In the genomic region with DNA sequence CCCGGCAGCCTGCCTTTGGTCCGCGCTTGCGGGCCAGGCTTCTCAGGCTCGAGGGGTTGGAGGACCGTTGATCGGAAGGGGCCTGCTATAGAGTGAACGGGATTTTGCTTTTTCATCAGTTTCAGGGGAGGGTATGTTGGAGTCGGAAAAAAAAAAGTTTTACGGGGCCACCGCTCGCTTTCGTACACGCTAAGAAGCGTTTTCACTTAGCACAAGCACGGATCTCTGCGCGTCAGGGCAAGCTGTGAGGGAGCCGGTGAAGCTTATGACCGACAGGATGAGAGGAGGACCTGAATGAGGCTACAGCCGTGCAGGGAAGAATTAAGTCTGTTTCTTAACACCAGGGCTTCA, we compare ENCODE assay signal across 8 cellular contexts. TPM values are rescaled to one million over a fixed set of nuclear protein-coding genes. Genes with fewer than 3 reads are reported as not detected.
DNase-seq lines count a peak whose midpoint lies in the region; ATAC-seq and TF ChIP-seq lines count a peak whose summit lies in the region.

No MANE protein-coding gene starts in this region.

- TF ChIP-seq CTCF in brain microvascular endothelial cell (IDR thresholded peaks at IDR 0.05; ENCODE audit: low read depth, low read length, missing control alignments) (no peak), lower lobe of right lung (IDR thresholded peaks at IDR 0.05) (no peak), tibial artery (IDR thresholded peaks at IDR 0.05) (no peak)

- DNase-seq in EH (ENCODE audit: low read depth) (peak; percentile 45), NAMALWA (ENCODE audit: low spot score) (peak; percentile 65), brain microvascular endothelial cell (no peak), lower lobe of right lung (no peak), tibial artery (no peak), LoVo (ENCODE audit: low spot score) (no peak), globus pallidus (ENCODE audit: low spot score) (no peak)

- in situ Hi-C loops in brain microvascular endothelial cell (cut with HindIII; ENCODE audit: low pct_ligation_motif_present, low sequenced_read_pairs), result no loop called here

- intact Hi-C loops in lower lobe of right lung (cut with DNase I) (no loop called here), tibial artery (cut with DNase I; ENCODE audit: low total_unique reads) (loop anchor here (10.0 kb wide), 1 partner anchor 211 kb away; the partner anchor contains the start of gene YWHAQ)

- H3K4me3 ChIP-seq in brain microvascular endothelial cell (ENCODE audit: low read depth, low read length) (peak overlapping the region; percentile 96), lower lobe of right lung (peak overlapping the region; percentile 90), tibial artery (peak overlapping the region; percentile 85)

- H3K36me3 ChIP-seq in brain microvascular endothelial cell (replicated peaks) (no peaks in the 10 kb centered on the region), lower lobe of right lung (peaks cover 2% of the 10 kb centered on the region), tibial artery (peaks cover 0 to 2% (median 1%) of the 10 kb centered on the region in 3 donors)

- no peaks in the 10 kb centered on the region for H3K9me3 ChIP-seq in lower lobe of right lung
- H3K9me3 ChIP-seq in tibial artery, result no peaks in the 10 kb centered on the region

- ATAC-seq in GM21515 (IDR thresholded peaks at IDR 0.05; ENCODE audit: unreplicated experiment), result peak; percentile 5
- peak in 1 of 2 donors; percentile 2 for ATAC-seq in lower lobe of right lung

- H3K27me3 ChIP-seq in brain microvascular endothelial cell (replicated peaks) (no peaks in the 10 kb centered on the region), lower lobe of right lung (ENCODE audit: low read depth) (no peaks in the 10 kb centered on the region), tibial artery (no peaks in the 10 kb centered on the region)

- H3K27ac ChIP-seq in brain microvascular endothelial cell (peak overlapping the region; percentile 75), lower lobe of right lung (peak overlapping the region; percentile 87), tibial artery (peak overlapping the region; percentile 89)

- H3K4me1 ChIP-seq in lower lobe of right lung (peaks cover 30% of the 10 kb centered on the region), tibial artery (peaks cover 0 to 38% (median 37%) of the 10 kb centered on the region in 4 donors)

RNA-seq across cellular contexts. Expression of gene CPSF3, which starts 0.4 kb away (rescaled TPM):
- 26.2 TPM for total RNA-seq in lower lobe of right lung

RNA-seq across cellular contexts. Expression of gene ITGB1BP1, which starts 0.6 kb away (rescaled TPM):
- 61.6 TPM for total RNA-seq in lower lobe of right lung

RNA-seq across cellular contexts. Expression of gene IAH1, which starts 50.5 kb away (rescaled TPM):
- total RNA-seq in lower lobe of right lung, result 42.6 TPM

Comparison
In these comparisons a context has a peak if more than half of its experiments do, and no peak if none do; other contexts are left out.
1. DNase-seq: peak in EH (single experiment) and NAMALWA (single experiment); none in brain microvascular endothelial cell (single experiment), lower lobe of right lung (single experiment), tibial artery (0 of 2), LoVo (single experiment) and globus pallidus (single experiment).
2. Peak in every context shown above with its lines, with median percentiles within 50 percentile points of each other: H3K27ac ChIP-seq and H3K4me3 ChIP-seq.